8 cellular contexts compared by ENCODE assay signal in the genomic region with DNA sequence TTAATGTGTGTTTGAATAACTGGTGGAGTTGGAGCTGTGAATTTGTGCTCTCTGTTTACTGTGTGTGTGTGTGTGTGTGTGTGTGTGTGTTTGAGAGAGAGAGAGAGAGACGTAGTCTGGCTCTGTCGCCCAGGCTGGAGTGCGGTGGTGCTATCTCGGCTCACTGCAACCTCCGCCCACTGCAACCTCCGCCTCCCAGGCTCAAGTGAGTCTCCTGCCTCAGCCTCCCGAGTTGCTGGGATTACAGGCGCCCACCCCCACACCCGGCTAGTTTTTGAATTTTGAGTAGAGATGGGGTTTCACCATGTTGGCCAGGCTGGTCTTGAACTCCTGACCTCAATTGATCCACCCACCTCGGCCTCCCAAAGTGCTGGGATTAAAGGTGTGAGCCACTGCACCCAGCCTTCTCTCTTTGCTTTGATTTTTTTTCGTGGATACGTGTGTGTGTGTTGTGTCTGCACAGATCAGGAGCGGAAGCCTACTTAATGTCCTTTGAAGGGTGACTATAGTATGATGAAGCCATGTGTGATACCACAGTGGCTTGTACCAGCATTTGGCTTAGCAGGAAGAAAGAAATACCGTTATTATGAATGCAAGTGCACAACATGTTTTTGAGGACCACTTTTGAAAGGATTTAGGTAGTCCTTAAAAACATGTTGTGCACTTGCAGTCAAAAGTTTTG. TPM values are rescaled to one million over a fixed set of nuclear protein-coding genes. Genes with fewer than 3 reads are reported as not detected.
DNase-seq lines count a peak whose midpoint lies in the region; ATAC-seq and TF ChIP-seq lines count a peak whose summit lies in the region.
"Not testable (repeated sequence)": the region's sequence is repeated elsewhere in the genome, so short reads cannot be mapped to it uniquely, and the experiment has no call there.

No MANE protein-coding gene starts in this region.

- POLR2A ChIA-PET in CD8-positive, alpha-beta memory T cell (lab: Charles Lee): interaction anchor here (0.7 to 4.3 kb wide), 10 partner anchors 9 to 77 kb away, joined by 3 to 80 read pairs (median 12); partner anchors contain the start of genes RNF138 and TRAPPC8

- not testable (repeated sequence) for TF ChIP-seq CTCF in NB4 (IDR thresholded peaks at IDR 0.05; ENCODE audit: low read depth, low read length); endodermal cell (conservative IDR thresholded peaks at IDR 0.05)

- not testable (repeated sequence) for H3K18ac ChIP-seq in mesendoderm (ENCODE audit: low read length)

- CTCF ChIA-PET in CD8-positive, alpha-beta memory T cell (lab: Charles Lee): interaction anchor here (0.8 to 3.6 kb wide), 19 partner anchors 9 to 78 kb away, joined by 3 to 40 read pairs (median 7); partner anchors contain the start of genes RNF138 and TRAPPC8
- CTCF ChIA-PET in activated naive CD4-positive, alpha-beta T cell treated with anti-CD3 and anti-CD28 coated beads for 36 hours (lab: Charles Lee): interaction anchor here (0.7 to 2.1 kb wide), 14 partner anchors 9 to 249 kb away, joined by 3 to 16 read pairs (median 4); partner anchors contain the start of genes RNF138 and TRAPPC8

- not testable (repeated sequence) for H2BK5ac ChIP-seq in mesendoderm (ENCODE audit: low read length)

- H3K27ac Mint-ChIP-seq in CD8-positive, alpha-beta memory T cell: peak overlapping the region; percentile 82 to 99 (median 97)
- peak overlapping the region; percentile 93 for H3K27ac Mint-ChIP-seq in activated naive CD4-positive, alpha-beta T cell treated with anti-CD3 and anti-CD28 coated beads for 36 hours
- H3K27ac Mint-ChIP-seq in endodermal cell: peak overlapping the region; percentile 98
- peak overlapping the region; percentile 84 to 99 for H3K27ac Mint-ChIP-seq in stimulated activated naive CD8-positive, alpha-beta T cell treated with anti-CD3 and anti-CD28 coated beads, Interleukin-15, amount 100 ng/mL, for 72 hours

- H3K4me2 ChIP-seq in mesendoderm (ENCODE audit: low read length): peak overlapping the region; percentile 89

- peak overlapping the region; percentile 89 for H3K27ac ChIP-seq in CD8-positive, alpha-beta memory T cell (ENCODE audit: low read depth, low read length)
- not testable (repeated sequence) for H3K27ac ChIP-seq in endodermal cell (ENCODE audit: low read depth, low read length); mesendoderm (ENCODE audit: low read depth, low read length); skeletal muscle tissue (ENCODE audit: low read depth, low read length)

- H3K36me3 ChIP-seq in CD8-positive, alpha-beta memory T cell (ENCODE audit: insufficient read depth, low read length); mesendoderm (ENCODE audit: control insufficient read depth, insufficient read depth, low read length); skeletal muscle tissue (ENCODE audit: control insufficient read depth in 3 of 3, insufficient read depth in 3 of 3, low read length in 3 of 3): not testable (repeated sequence)
- H3K36me3 ChIP-seq in endodermal cell (ENCODE audit: control insufficient read depth, insufficient read depth, low read length): peaks cover 21% of the 10 kb centered on the region

- peak in 4 of 5 donors; percentile 30 to 76 (median 52) for DNase-seq in CD8-positive, alpha-beta memory T cell
- not testable (repeated sequence) for DNase-seq in NB4 (ENCODE audit: low read depth); mesendoderm
- DNase-seq in activated CD4-positive, alpha-beta T cell treated with anti-CD3 and anti-CD28 coated beads, Interleukin-2, amount 50 U/mL, for 1 hour: peak; percentile 42
- peak; percentile 59 for DNase-seq in activated naive CD4-positive, alpha-beta T cell treated with anti-CD3 and anti-CD28 coated beads for 36 hours
- DNase-seq in endodermal cell: peak; percentile 56
- peak; percentile 42 to 62 for DNase-seq in stimulated activated naive CD8-positive, alpha-beta T cell treated with anti-CD3 and anti-CD28 coated beads, Interleukin-15, amount 100 ng/mL, for 72 hours

- not testable (repeated sequence) for H3K79me1 ChIP-seq in mesendoderm (ENCODE audit: low read length)

- H3K4me3 Mint-ChIP-seq in CD8-positive, alpha-beta memory T cell: peak overlapping the region; percentile 87 to 100 (median 98)
- peak overlapping the region; percentile 99 for H3K4me3 Mint-ChIP-seq in activated naive CD4-positive, alpha-beta T cell treated with anti-CD3 and anti-CD28 coated beads for 36 hours
- peak overlapping the region; percentile 97 for H3K4me3 Mint-ChIP-seq in endodermal cell
- H3K4me3 Mint-ChIP-seq in stimulated activated naive CD8-positive, alpha-beta T cell treated with anti-CD3 and anti-CD28 coated beads, Interleukin-15, amount 100 ng/mL, for 72 hours: peak overlapping the region; percentile 95 to 98

- H4K8ac ChIP-seq in mesendoderm (ENCODE audit: low read depth, low read length): not testable (repeated sequence)

- H3K9me3 Mint-ChIP-seq in CD8-positive, alpha-beta memory T cell; activated naive CD4-positive, alpha-beta T cell treated with anti-CD3 and anti-CD28 coated beads for 36 hours; endodermal cell; stimulated activated naive CD8-positive, alpha-beta T cell treated with anti-CD3 and anti-CD28 coated beads, Interleukin-15, amount 100 ng/mL, for 72 hours: not testable (repeated sequence)

- H3K9ac ChIP-seq in endodermal cell (ENCODE audit: extremely low read depth, low read length, poor library complexity, severe bottlenecking) (peak overlapping the region; percentile 97), mesendoderm (ENCODE audit: low read length) (peak overlapping the region; percentile 84), skeletal muscle tissue (ENCODE audit: low read depth in 1 of 3, low read length in 3 of 3) (peak overlapping the region in 1 of 3 donors; percentile 78)

- not testable (repeated sequence) for H2BK15ac ChIP-seq in mesendoderm (replicated peaks; ENCODE audit: low read depth)

- not testable (repeated sequence) for H3K23ac ChIP-seq in mesendoderm (ENCODE audit: low read length)

- peak; percentile 33 for ATAC-seq in stimulated activated naive CD8-positive, alpha-beta T cell treated with anti-CD3 and anti-CD28 coated beads, Interleukin-15, amount 100 ng/mL, for 72 hours

- not testable (repeated sequence) for TF ChIP-seq POLR2A in NB4 (IDR thresholded peaks at IDR 0.05; ENCODE audit: extremely low read depth, insufficient read length)

- H3K27me3 ChIP-seq in CD8-positive, alpha-beta memory T cell (ENCODE audit: insufficient read depth, low read length, poor library complexity, severe bottlenecking); endodermal cell (ENCODE audit: control insufficient read depth, insufficient read depth, low read length, poor library complexity, severe bottlenecking); mesendoderm (ENCODE audit: insufficient read depth, low read length, poor library complexity); skeletal muscle tissue (ENCODE audit: control insufficient read depth in 3 of 3, insufficient read depth in 3 of 3, low read length in 3 of 3): not testable (repeated sequence)

- peak overlapping the region; percentile 97 for H3K4me3 ChIP-seq in CD8-positive, alpha-beta memory T cell (ENCODE audit: low read length)
- H3K4me3 ChIP-seq in NB4 (ENCODE audit: low read depth, low read length): peak overlapping the region; percentile 68
- H3K4me3 ChIP-seq in endodermal cell (ENCODE audit: low read length): peak overlapping the region; percentile 94
- peak overlapping the region; percentile 50 for H3K4me3 ChIP-seq in mesendoderm (ENCODE audit: low read length)
- H3K4me3 ChIP-seq in skeletal muscle tissue (ENCODE audit: low read length in 3 of 3): peak overlapping the region; percentile 78 to 90 (median 90)

- H3K4me1 ChIP-seq in CD8-positive, alpha-beta memory T cell (ENCODE audit: insufficient read depth, low read length): peaks cover 45% of the 10 kb centered on the region
- not testable (repeated sequence) for H3K4me1 ChIP-seq in endodermal cell (ENCODE audit: control insufficient read depth, insufficient read depth, low read length); mesendoderm (ENCODE audit: control insufficient read depth, low read depth, low read length)
- H3K4me1 ChIP-seq in skeletal muscle tissue (ENCODE audit: control insufficient read depth in 3 of 3, insufficient read depth in 3 of 3, low read length in 3 of 3): peaks cover 6 to 16% (median 9%) of the 10 kb centered on the region in 3 donors

- WGBS in endodermal cell (ENCODE audit: insufficient coverage in 1 of 2, insufficient read length in 1 of 2), 2 experiments: 77 to 92% methylated on average over 7 to 14 of the region's 14 CpGs
- no CpG with 5 or more reads among the region's 14 CpGs for WGBS in mesendoderm (ENCODE audit: extremely low coverage, insufficient coverage, low lambda C conversion rate)

- H2BK120ac ChIP-seq in mesendoderm (ENCODE audit: low read depth, low read length): not testable (repeated sequence)

- intact Hi-C loops in activated naive CD4-positive, alpha-beta T cell treated with anti-CD3 and anti-CD28 coated beads for 36 hours (cut with micrococcal nuclease): loop anchor here (1.0 to 5.0 kb wide), 3 partner anchors 9 to 512 kb away; no protein-coding TSS in a partner anchor

- H3K27me3 Mint-ChIP-seq in CD8-positive, alpha-beta memory T cell; activated naive CD4-positive, alpha-beta T cell treated with anti-CD3 and anti-CD28 coated beads for 36 hours (ENCODE audit: low read depth); endodermal cell (ENCODE audit: insufficient read depth); stimulated activated naive CD8-positive, alpha-beta T cell treated with anti-CD3 and anti-CD28 coated beads, Interleukin-15, amount 100 ng/mL, for 72 hours: not testable (repeated sequence)

- peaks cover 58 to 79% (median 73%) of the 10 kb centered on the region in 3 donors for H3K4me1 Mint-ChIP-seq in CD8-positive, alpha-beta memory T cell
- peaks cover 42% of the 10 kb centered on the region for H3K4me1 Mint-ChIP-seq in activated naive CD4-positive, alpha-beta T cell treated with anti-CD3 and anti-CD28 coated beads for 36 hours (ENCODE audit: low read depth)
- H3K4me1 Mint-ChIP-seq in endodermal cell: not testable (repeated sequence)
- H3K4me1 Mint-ChIP-seq in stimulated activated naive CD8-positive, alpha-beta T cell treated with anti-CD3 and anti-CD28 coated beads, Interleukin-15, amount 100 ng/mL, for 72 hours: peaks cover 45% of the 10 kb centered on the region

- H4K5ac ChIP-seq in mesendoderm (ENCODE audit: low read length): not testable (repeated sequence)

- H3K9me3 ChIP-seq in CD8-positive, alpha-beta memory T cell (ENCODE audit: low read length); skeletal muscle tissue (ENCODE audit: control insufficient read depth in 3 of 3, low read length in 3 of 3): not testable (repeated sequence)
- peaks cover 15% of the 10 kb centered on the region for H3K9me3 ChIP-seq in endodermal cell (ENCODE audit: control insufficient read depth, low read length)

- H2AK5ac ChIP-seq in mesendoderm (ENCODE audit: low read length): not testable (repeated sequence)

- peaks cover 0 to 40% (median 4%) of the 10 kb centered on the region in 3 donors for H3K36me3 Mint-ChIP-seq in CD8-positive, alpha-beta memory T cell
- not testable (repeated sequence) for H3K36me3 Mint-ChIP-seq in activated naive CD4-positive, alpha-beta T cell treated with anti-CD3 and anti-CD28 coated beads for 36 hours (ENCODE audit: low read depth)
- peaks cover 15% of the 10 kb centered on the region for H3K36me3 Mint-ChIP-seq in endodermal cell (ENCODE audit: low read depth)

- H3K4ac ChIP-seq in mesendoderm (ENCODE audit: low read depth, low read length): not testable (repeated sequence)

- H3K79me2 ChIP-seq in mesendoderm (ENCODE audit: control insufficient read depth, insufficient read depth, low read length): not testable (repeated sequence)

- peak overlapping the region; percentile 96 for H3K56ac ChIP-seq in mesendoderm (ENCODE audit: low read length)

RNA-seq across cellular contexts. Expression of gene RNF125, which starts 1.5 kb away (rescaled TPM):
- total RNA-seq in CD8-positive, alpha-beta memory T cell: 10 to 100 TPM; 41.3 to 42.8 TPM
- polyA plus RNA-seq in CD8-positive, alpha-beta memory T cell: 66.6 TPM
- total RNA-seq in activated naive CD4-positive, alpha-beta T cell treated with anti-CD3 and anti-CD28 coated beads for 36 hours: 10 to 100 TPM; 11.4 to 12.0 TPM
- total RNA-seq in endodermal cell: 10 to 100 TPM; 19.3 to 29.3 TPM
- polyA plus RNA-seq in endodermal cell (2013, experiment 1 of 2): 6.1 TPM
- 7.5 TPM for polyA plus RNA-seq in endodermal cell (2013, experiment 2 of 2)
- 8.0 TPM for polyA plus RNA-seq in mesendoderm (2013, experiment 1 of 2)
- 8.2 TPM for polyA plus RNA-seq in mesendoderm (2013, experiment 2 of 2)
- 9.4 TPM for total RNA-seq in skeletal muscle tissue
